31 cellular contexts compared by ENCODE assay signal in the genomic region with DNA sequence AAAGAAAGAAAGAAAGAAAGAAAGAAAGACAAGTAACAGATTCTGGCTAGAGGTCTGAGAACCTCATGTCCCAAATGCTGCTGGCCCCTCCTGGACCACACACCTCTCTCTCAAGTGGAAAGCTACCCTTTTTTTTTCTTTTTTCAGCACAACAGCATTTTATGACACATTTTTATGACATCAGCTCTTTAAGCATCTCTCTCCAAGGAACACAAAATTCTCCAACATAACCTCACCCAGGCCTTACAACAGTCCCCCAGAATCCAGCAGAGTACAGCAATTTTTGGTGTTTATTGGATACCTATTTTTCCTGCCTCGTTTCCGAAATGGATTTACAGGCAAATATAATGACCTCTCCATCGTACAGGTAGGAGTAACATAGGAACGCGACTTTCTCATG. TPM values are rescaled to one million over a fixed set of nuclear protein-coding genes. Genes with fewer than 3 reads are reported as not detected.
"Had no signal": no experiment of that assay in that cellular context is flagged by ENCODE, and none has a peak within 500 bp of the region (broad histone marks: within the 10 kb centered on the region; RNA-seq: fewer than 3 reads in every experiment).

No MANE protein-coding gene starts in this region.

- H3K4me3 Mint-ChIP-seq: activated B cell treated with CpG ODN at 0.5 μM for 24 hours; activated CD8-positive, alpha-beta T cell treated with anti-CD3 and anti-CD28 coated beads for 36 hours; activated naive CD8-positive, alpha-beta T cell; activated T-cell treated with anti-CD3 and anti-CD28 coated beads, Interleukin-2, amount 50 U/mL, for 4 hours; activated T-helper 17 cell treated with anti-CD3 and anti-CD28 coated beads, Interleukin-2, amount 50 U/mL, for 72 hours had no signal

- H3K36me3 Mint-ChIP-seq: activated naive CD8-positive, alpha-beta T cell had no signal

- H3K27ac ChIP-seq: body of pancreas, colonic mucosa, epithelial cell of prostate, esophagus squamous epithelium, VCaP had no signal

- DNase-seq: activated B cell treated with CpG ODN at 0.5 μM for 24 hours; activated CD4-positive, alpha-beta T cell treated with anti-CD3 and anti-CD28 coated beads for 48 hours; activated CD4-positive, alpha-beta T cell treated with anti-CD3 and anti-CD28 coated beads, Interleukin-2, amount 50 U/mL, for 1 hour; activated CD4-positive, alpha-beta T cell treated with anti-CD3 and anti-CD28 coated beads, Interleukin-2, amount 50 U/mL, for 48 hours; activated CD8-positive, alpha-beta memory T cell treated with anti-CD3 and anti-CD28 coated beads for 24 hours; activated CD8-positive, alpha-beta T cell treated with anti-CD3 and anti-CD28 coated beads for 36 hours; activated effector memory CD4-positive, alpha-beta T cell treated with Interleukin-2 at 50 U/mL for 16 hours; activated gamma-delta T cell treated with Interleukin-2 at 50 U/mL for 16 hours; activated naive CD4-positive, alpha-beta T cell treated with anti-CD3 and anti-CD28 coated beads, Interleukin-2, amount 50 U/mL, for 16 hours; activated naive CD4-positive, alpha-beta T cell treated with Interleukin-2 at 50 U/mL for 16 hours; activated T-cell treated with anti-CD3 and anti-CD28 coated beads, Interleukin-2, amount 50 U/mL, for 4 hours; amniotic stem cell; anterior cingulate cortex; body of pancreas; central memory CD4-positive, alpha-beta T cell; cerebellar nuclear complex; colonic mucosa; effector CD8-positive, alpha-beta T cell; esophagus squamous epithelium; foreskin fibroblast; head of caudate nucleus; hippocampal formation; T-helper 2 cell had no signal

- H3K36me3 ChIP-seq: colonic mucosa, esophagus squamous epithelium had no signal

- H3K9me3 ChIP-seq: body of pancreas, colonic mucosa, esophagus squamous epithelium had no signal

- H3K27me3 ChIP-seq: body of pancreas, colonic mucosa had no signal

- H3K4me1 Mint-ChIP-seq: activated B cell treated with CpG ODN at 0.5 μM for 24 hours; activated T-helper 17 cell treated with anti-CD3 and anti-CD28 coated beads, Interleukin-2, amount 50 U/mL, for 72 hours had no signal

- H3K4me1 ChIP-seq: body of pancreas, colonic mucosa, esophagus squamous epithelium had no signal

- H3K27ac Mint-ChIP-seq: activated B cell treated with CpG ODN at 0.5 μM for 24 hours; activated CD8-positive, alpha-beta T cell treated with anti-CD3 and anti-CD28 coated beads for 36 hours; activated naive CD8-positive, alpha-beta T cell; activated T-helper 17 cell treated with anti-CD3 and anti-CD28 coated beads, Interleukin-2, amount 50 U/mL, for 72 hours had no signal

- ATAC-seq: activated CD4-positive, CD25-positive, alpha-beta regulatory T cell treated with anti-CD3 and anti-CD28 coated beads, Interleukin-2, amount 50 U/mL, for 24 hours; activated CD8-positive, alpha-beta T cell treated with anti-CD3 and anti-CD28 coated beads for 36 hours; activated T-cell treated with anti-CD3 and anti-CD28 coated beads, Interleukin-2, amount 50 U/mL, for 4 hours; activated T-helper 17 cell treated with anti-CD3 and anti-CD28 coated beads, Interleukin-2, amount 50 U/mL, for 72 hours; body of pancreas had no signal

- H3K4me3 ChIP-seq: body of pancreas, colonic mucosa, esophagus squamous epithelium had no signal

RNA-seq across cellular contexts. Expression of gene NTRK3, which starts 11.2 kb away (rescaled TPM):
- total RNA-seq: activated B cell treated with CpG ODN at 0.5 μM for 24 hours; activated CD8-positive, alpha-beta T cell treated with anti-CD3 and anti-CD28 coated beads for 36 hours; dermis microvascular lymphatic vessel endothelial cell; endothelial cell of umbilical vein; fibroblast of lung had no signal
- polyA plus RNA-seq: endothelial cell of umbilical vein had no signal
